In genomic region chr10:71547290-71547689, GRCh38 we compare ENCODE assay signal across 13 cellular contexts.
"Had no signal": no experiment of that assay in that cellular context is flagged by ENCODE, and none has a peak within 500 bp of the region (broad histone marks: within the 10 kb centered on the region; RNA-seq: fewer than 3 reads in every experiment).

No MANE protein-coding gene starts in this region.

- H3K4me1 ChIP-seq: adrenal gland, body of pancreas, transverse colon had no signal

- H3K4me3 Mint-ChIP-seq: activated naive CD4-positive, alpha-beta T cell treated with anti-CD3 and anti-CD28 coated beads, Interleukin-2, amount 10 ng/mL, durations not matched to agents 7 days and 5 days; mesothelial cell of epicardium; naive B cell; T-helper 1 cell treated with Interleukin-12 subunit alpha and Interleukin-12 subunit beta and Interleukin-4 antibody, amounts not matched to agents 30 μg/mL and 1 μg/mL, for 36 hours had no signal

- H3K36me3 ChIP-seq: adrenal gland, esophagus muscularis mucosa, neutrophil, transverse colon had no signal

- H3K27me3 Mint-ChIP-seq: naive B cell had no signal

- H3K27me3 ChIP-seq: adrenal gland, body of pancreas, dorsolateral prefrontal cortex, esophagus muscularis mucosa, neutrophil, transverse colon had no signal

- H3K4me3 ChIP-seq: adrenal gland, body of pancreas, dorsolateral prefrontal cortex, esophagus muscularis mucosa, transverse colon had no signal

- H3K9me3 ChIP-seq: adrenal gland, body of pancreas, esophagus muscularis mucosa, neutrophil, transverse colon had no signal

- H3K9me3 Mint-ChIP-seq: activated naive CD4-positive, alpha-beta T cell treated with anti-CD3 and anti-CD28 coated beads, Interleukin-2, amount 10 ng/mL, durations not matched to agents 7 days and 5 days; activated T-helper 2 cell treated with anti-CD3 and anti-CD28 coated beads, Interferon-gamma antibody, Interleukin-2, Interleukin-4, amounts not matched to agents 10 μg/mL and 5 μg/mL and 100 μg/mL, durations not matched to agents 14 hours and 24 hours and 36 hours; mesothelial cell of epicardium; naive B cell; T-helper 1 cell treated with Interleukin-12 subunit alpha and Interleukin-12 subunit beta and Interleukin-4 antibody, amounts not matched to agents 30 μg/mL and 1 μg/mL, for 36 hours had no signal

- H3K36me3 Mint-ChIP-seq: activated naive CD4-positive, alpha-beta T cell treated with anti-CD3 and anti-CD28 coated beads, Interleukin-2, amount 10 ng/mL, durations not matched to agents 7 days and 5 days; mesothelial cell of epicardium; naive B cell had no signal

- DNase-seq: activated CD4-positive, alpha-beta T cell treated with anti-CD3 and anti-CD28 coated beads, Interleukin-2, amount 50 U/mL, for 1 hour; activated naive CD4-positive, alpha-beta T cell treated with anti-CD3 and anti-CD28 coated beads, Interleukin-2, amount 10 ng/mL, durations not matched to agents 7 days and 5 days; dorsolateral prefrontal cortex; naive B cell; stimulated activated CD4-positive, alpha-beta T cell treated with anti-CD3 and anti-CD28 coated beads, Interleukin-15, amount 100 ng/mL, for 24 hours; transverse colon had no signal

- H3K27ac Mint-ChIP-seq: activated naive CD4-positive, alpha-beta T cell treated with anti-CD3 and anti-CD28 coated beads, Interleukin-2, amount 10 ng/mL, durations not matched to agents 7 days and 5 days; activated T-helper 2 cell treated with anti-CD3 and anti-CD28 coated beads, Interferon-gamma antibody, Interleukin-2, Interleukin-4, amounts not matched to agents 10 μg/mL and 5 μg/mL and 100 μg/mL, durations not matched to agents 14 hours and 24 hours and 36 hours; mesothelial cell of epicardium; naive B cell; T-helper 1 cell treated with Interleukin-12 subunit alpha and Interleukin-12 subunit beta and Interleukin-4 antibody, amounts not matched to agents 30 μg/mL and 1 μg/mL, for 36 hours had no signal

- H3K27ac ChIP-seq: body of pancreas, dorsolateral prefrontal cortex, neutrophil, transverse colon had no signal

- H3K4me1 Mint-ChIP-seq: activated naive CD4-positive, alpha-beta T cell treated with anti-CD3 and anti-CD28 coated beads, Interleukin-2, amount 10 ng/mL, durations not matched to agents 7 days and 5 days; naive B cell had no signal
